Comparison of ENCODE assay signal across 22 cellular contexts in genomic region chr4:130071746-130072145, GRCh38.
"Had no signal": no experiment of that assay in that cellular context is flagged by ENCODE, and none has a peak within 500 bp of the region (broad histone marks: within the 10 kb centered on the region; RNA-seq: fewer than 3 reads in every experiment).

No MANE protein-coding gene starts in this region.

- H3K27me3 ChIP-seq: body of pancreas, esophagus squamous epithelium, right atrium auricular region, suprapubic skin, transverse colon, vagina had no signal

- H3K9me3 Mint-ChIP-seq: activated CD4-positive, alpha-beta memory T cell treated with anti-CD3 and anti-CD28 coated beads, Interleukin-2, amount 10 ng/mL, durations not matched to agents 7 days and 5 days; nephron; stimulated activated naive CD8-positive, alpha-beta T cell treated with anti-CD3 and anti-CD28 coated beads, Interleukin-15, Interleukin-2, amounts not matched to agents 100 ng/mL and 50 ng/mL, for 24 hours; T-helper 2 cell treated with Interferon-gamma antibody and Interleukin-4, amounts not matched to agents 5 μg/mL and 100 μg/mL, for 36 hours had no signal

- H3K27ac ChIP-seq: body of pancreas, esophagus squamous epithelium, lower lobe of right lung, prostate gland, right atrium auricular region, suprapubic skin, transverse colon, vagina had no signal

- H3K4me3 Mint-ChIP-seq: activated CD4-positive, alpha-beta memory T cell treated with anti-CD3 and anti-CD28 coated beads, Interleukin-2, amount 10 ng/mL, durations not matched to agents 7 days and 5 days; activated CD8-positive, alpha-beta memory T cell treated with anti-CD3 and anti-CD28 coated beads, Interleukin-2, amount 10 ng/mL, durations not matched to agents 7 days and 5 days; activated naive CD8-positive, alpha-beta T cell treated with anti-CD3 and anti-CD28 coated beads, Interleukin-2, amount 10 ng/mL, durations not matched to agents 7 days and 5 days; activated T-helper 17 cell treated with anti-CD3 and anti-CD28 coated beads, Interleukin-2, amount 50 U/mL, for 72 hours; nephron; stimulated activated naive CD8-positive, alpha-beta T cell treated with anti-CD3 and anti-CD28 coated beads, Interleukin-15, Interleukin-2, amounts not matched to agents 100 ng/mL and 50 ng/mL, for 24 hours; T-helper 2 cell treated with Interferon-gamma antibody and Interleukin-4, amounts not matched to agents 5 μg/mL and 100 μg/mL, for 36 hours had no signal

- H3K27me3 Mint-ChIP-seq: activated CD4-positive, alpha-beta memory T cell treated with anti-CD3 and anti-CD28 coated beads, Interleukin-2, amount 10 ng/mL, durations not matched to agents 7 days and 5 days; activated CD8-positive, alpha-beta memory T cell treated with anti-CD3 and anti-CD28 coated beads, Interleukin-2, amount 10 ng/mL, durations not matched to agents 7 days and 5 days; activated naive CD8-positive, alpha-beta T cell treated with anti-CD3 and anti-CD28 coated beads, Interleukin-2, amount 10 ng/mL, durations not matched to agents 7 days and 5 days; activated T-helper 17 cell treated with anti-CD3 and anti-CD28 coated beads, Interleukin-2, amount 50 U/mL, for 72 hours; stimulated activated naive CD8-positive, alpha-beta T cell treated with anti-CD3 and anti-CD28 coated beads, Interleukin-15, Interleukin-2, amounts not matched to agents 100 ng/mL and 50 ng/mL, for 24 hours had no signal

- H3K4me1 ChIP-seq: esophagus squamous epithelium, lower lobe of right lung, prostate gland, right atrium auricular region, suprapubic skin, transverse colon, vagina had no signal

- ATAC-seq: activated CD8-positive, alpha-beta memory T cell treated with anti-CD3 and anti-CD28 coated beads, Interleukin-2, amount 10 ng/mL, durations not matched to agents 7 days and 5 days; activated T-helper 17 cell treated with anti-CD3 and anti-CD28 coated beads, Interleukin-2, amount 50 U/mL, for 72 hours; body of pancreas; lower lobe of right lung had no signal

- H3K27ac Mint-ChIP-seq: activated CD4-positive, alpha-beta memory T cell treated with anti-CD3 and anti-CD28 coated beads, Interleukin-2, amount 10 ng/mL, durations not matched to agents 7 days and 5 days; activated CD8-positive, alpha-beta memory T cell treated with anti-CD3 and anti-CD28 coated beads, Interleukin-2, amount 10 ng/mL, durations not matched to agents 7 days and 5 days; activated naive CD8-positive, alpha-beta T cell treated with anti-CD3 and anti-CD28 coated beads, Interleukin-2, amount 10 ng/mL, durations not matched to agents 7 days and 5 days; activated T-helper 17 cell treated with anti-CD3 and anti-CD28 coated beads, Interleukin-2, amount 50 U/mL, for 72 hours; nephron; stimulated activated naive CD8-positive, alpha-beta T cell treated with anti-CD3 and anti-CD28 coated beads, Interleukin-15, Interleukin-2, amounts not matched to agents 100 ng/mL and 50 ng/mL, for 24 hours; T-helper 2 cell treated with Interferon-gamma antibody and Interleukin-4, amounts not matched to agents 5 μg/mL and 100 μg/mL, for 36 hours had no signal

- DNase-seq: activated CD4-positive, alpha-beta memory T cell treated with anti-CD3 and anti-CD28 coated beads, Interleukin-2, amount 10 ng/mL, durations not matched to agents 7 days and 5 days; activated CD4-positive, alpha-beta T cell treated with anti-CD3 and anti-CD28 coated beads for 48 hours; activated CD4-positive, CD25-positive, alpha-beta regulatory T cell; activated CD8-positive, alpha-beta memory T cell treated with anti-CD3 and anti-CD28 coated beads, Interleukin-2, amount 10 ng/mL, durations not matched to agents 7 days and 5 days; activated naive CD4-positive, alpha-beta T cell treated with Interleukin-2 at 50 U/mL for 16 hours; activated naive CD8-positive, alpha-beta T cell treated with anti-CD3 and anti-CD28 coated beads, Interleukin-2, amount 10 ng/mL, durations not matched to agents 7 days and 5 days; body of pancreas; dermis blood vessel endothelial cell; effector memory CD4-positive, alpha-beta T cell; esophagus squamous epithelium; hippocampal formation; islet precursor cell; lower lobe of right lung; transverse colon had no signal

- H3K4me3 ChIP-seq: body of pancreas, esophagus squamous epithelium, lower lobe of right lung, prostate gland, right atrium auricular region, suprapubic skin, transverse colon, vagina had no signal

- H3K9me3 ChIP-seq: body of pancreas, esophagus squamous epithelium, lower lobe of right lung, prostate gland, right atrium auricular region, suprapubic skin, transverse colon, vagina had no signal

- H3K4me1 Mint-ChIP-seq: activated CD4-positive, alpha-beta memory T cell treated with anti-CD3 and anti-CD28 coated beads, Interleukin-2, amount 10 ng/mL, durations not matched to agents 7 days and 5 days; activated CD8-positive, alpha-beta memory T cell treated with anti-CD3 and anti-CD28 coated beads, Interleukin-2, amount 10 ng/mL, durations not matched to agents 7 days and 5 days; activated naive CD8-positive, alpha-beta T cell treated with anti-CD3 and anti-CD28 coated beads, Interleukin-2, amount 10 ng/mL, durations not matched to agents 7 days and 5 days; activated T-helper 17 cell treated with anti-CD3 and anti-CD28 coated beads, Interleukin-2, amount 50 U/mL, for 72 hours; nephron had no signal

- H3K36me3 ChIP-seq: esophagus squamous epithelium, lower lobe of right lung, prostate gland, right atrium auricular region, suprapubic skin, transverse colon, vagina had no signal

- H3K36me3 Mint-ChIP-seq: activated CD8-positive, alpha-beta memory T cell treated with anti-CD3 and anti-CD28 coated beads, Interleukin-2, amount 10 ng/mL, durations not matched to agents 7 days and 5 days; activated naive CD8-positive, alpha-beta T cell treated with anti-CD3 and anti-CD28 coated beads, Interleukin-2, amount 10 ng/mL, durations not matched to agents 7 days and 5 days had no signal
